In the genomic region with DNA sequence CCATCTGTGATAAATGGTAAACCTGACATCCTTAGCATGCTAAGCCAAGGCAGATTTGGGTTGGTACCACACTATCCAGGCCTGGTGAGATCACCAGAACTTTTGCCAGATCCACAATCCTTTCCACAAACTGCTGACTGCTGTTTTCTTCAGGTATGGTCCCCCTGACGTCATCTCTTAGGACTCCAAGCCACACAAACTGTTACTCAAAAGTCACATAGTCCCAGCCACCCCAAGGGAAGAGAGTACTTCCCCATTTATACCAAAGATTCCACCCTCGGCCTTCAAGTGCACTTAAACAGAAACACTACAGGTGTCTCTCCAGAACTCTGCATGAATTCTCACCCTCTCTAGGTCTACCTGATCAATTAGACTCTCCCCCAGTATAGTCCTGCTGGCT, we compare ENCODE assay signal across 12 cellular contexts. TPM values are rescaled to one million over a fixed set of nuclear protein-coding genes. Genes with fewer than 3 reads are reported as not detected.
DNase-seq lines count a peak whose midpoint lies in the region; ATAC-seq and TF ChIP-seq lines count a peak whose summit lies in the region.
"Had no signal": no experiment of that assay in that cellular context is flagged by ENCODE, and none has a peak within 500 bp of the region (broad histone marks: within the 10 kb centered on the region; RNA-seq: fewer than 3 reads in every experiment).

No MANE protein-coding gene starts in this region.

- H3K9me2 ChIP-seq in Karpas-422 (replicated peaks; ENCODE audit: insufficient read depth, low read length), result no peaks in the 10 kb centered on the region

- H3K4me3 ChIP-seq in Karpas-422 (ENCODE audit: low read length) (no peak overlapping the region), left lung (no peak overlapping the region), uterus (no peak overlapping the region)
- H3K4me3 ChIP-seq: hepatocyte had no signal

- no peak overlapping the region for H3K27ac ChIP-seq in Karpas-422 (ENCODE audit: low read length)
- H3K27ac ChIP-seq in left lung, result no peak overlapping the region
- no peak overlapping the region for H3K27ac ChIP-seq in uterus
- H3K27ac ChIP-seq: hepatocyte had no signal

- no peaks in the 10 kb centered on the region for H4K20me1 ChIP-seq in Karpas-422 (ENCODE audit: insufficient read depth, low read depth, low read length)

- peaks cover 72% of the 10 kb centered on the region for H3K79me2 ChIP-seq in Karpas-422 (ENCODE audit: low read length)

- peaks cover 8% of the 10 kb centered on the region for H3K36me3 ChIP-seq in Karpas-422 (ENCODE audit: insufficient read depth, low read length)
- H3K36me3 ChIP-seq in left lung, result no peaks in the 10 kb centered on the region
- no peaks in the 10 kb centered on the region for H3K36me3 ChIP-seq in uterus

- in situ Hi-C loops in GM13977 (cut with MboI; ENCODE audit: low pct_unique_long_range_greater_than_20kb, low sequenced_read_pairs, unreplicated experiment), result no loop called here

- H3K9ac ChIP-seq in Karpas-422 (ENCODE audit: low read length), result no peak overlapping the region

- H3K9me3 ChIP-seq in Karpas-422 (ENCODE audit: low read length), result no peaks in the 10 kb centered on the region
- H3K9me3 ChIP-seq in left lung, result no peaks in the 10 kb centered on the region
- H3K9me3 ChIP-seq in uterus, result no peaks in the 10 kb centered on the region

- ATAC-seq in GM21528 (IDR thresholded peaks at IDR 0.05; ENCODE audit: low FRiP score, unreplicated experiment) (peak; percentile 51), left lung (peak; percentile 49)
- ATAC-seq: Panc1 had no signal

- no peak for TF ChIP-seq POLR2A in uterus (IDR thresholded peaks at IDR 0.05)

- H3K4me1 ChIP-seq in Karpas-422 (ENCODE audit: low read length) (peaks cover 16% of the 10 kb centered on the region), left lung (peaks cover 0 to 25% of the 10 kb centered on the region in 2 donors), uterus (no peaks in the 10 kb centered on the region)

- no peak overlapping the region for H2AFZ ChIP-seq in Karpas-422 (ENCODE audit: low read length)
- H2AFZ ChIP-seq: hepatocyte had no signal

- intact Hi-C loops in left lung (cut with DNase I) (no loop called here), uterus (cut with DNase I; ENCODE audit: low total_unique reads) (no loop called here), head of caudate nucleus (cut with DNase I) (no loop called here)

- H3K27me3 ChIP-seq in Karpas-422 (ENCODE audit: low read length) (no peaks in the 10 kb centered on the region), left lung (no peaks in the 10 kb centered on the region), uterus (no peaks in the 10 kb centered on the region)
- H3K27me3 ChIP-seq: hepatocyte had no signal

- peak; percentile 22 for DNase-seq in GM13977 (ENCODE audit: low spot score)
- peak; percentile 44 for DNase-seq in Karpas-422
- no peak for DNase-seq in left lung
- DNase-seq in uterus, result no peak
- DNase-seq in head of caudate nucleus, result no peak
- no peak for DNase-seq in amniotic stem cell (lab: John Stamatoyannopoulos, UW)
- no peak for DNase-seq in iPS-NIHi7 (ENCODE audit: extremely low spot score)
- DNase-seq: effector CD8-positive, alpha-beta T cell; stimulated activated naive CD4-positive, alpha-beta T cell treated with Interleukin-2 at 50 U/mL for 16 hours had no signal

- H3K4me2 ChIP-seq in Karpas-422 (ENCODE audit: low read depth, low read length, poor library complexity, severe bottlenecking), result no peak overlapping the region
- H3K4me2 ChIP-seq: hepatocyte had no signal

- TF ChIP-seq CTCF in GM13977 (IDR thresholded peaks at IDR 0.05; ENCODE audit: extremely low read depth, insufficient read depth, missing control alignments), result no peak
- TF ChIP-seq CTCF in left lung (IDR thresholded peaks at IDR 0.05), result no peak
- no peak for TF ChIP-seq CTCF in uterus (IDR thresholded peaks at IDR 0.05)

RNA-seq across cellular contexts. Expression of a gene that starts 34.7 kb away (rescaled TPM):
- 23.9 and 64.7 TPM in 2 replicates for total RNA-seq in Karpas-422 (2014; rRNA removed; shearing (Covaris generic); ENCODE audit: low replicate concordance)
- total RNA-seq in left lung, result 10 to 100 TPM; 20.2 to 41.2 TPM
- total RNA-seq in uterus, result 10 to 100 TPM in 3 of 4 donors, 1 to 10 TPM in 1; 2.3 to 53.0 (median 39.3) TPM

Comparison
In these comparisons a context has a peak if more than half of its experiments do, and no peak if none do; other contexts are left out.
1. DNase-seq: peak in GM13977 (single experiment) and Karpas-422 (single experiment); none in left lung (0 of 2), uterus (0 of 2), head of caudate nucleus (0 of 42), amniotic stem cell (single experiment) and iPS-NIHi7 (single experiment).